ENCODE assay signal across 24 cellular contexts in the genomic region with DNA sequence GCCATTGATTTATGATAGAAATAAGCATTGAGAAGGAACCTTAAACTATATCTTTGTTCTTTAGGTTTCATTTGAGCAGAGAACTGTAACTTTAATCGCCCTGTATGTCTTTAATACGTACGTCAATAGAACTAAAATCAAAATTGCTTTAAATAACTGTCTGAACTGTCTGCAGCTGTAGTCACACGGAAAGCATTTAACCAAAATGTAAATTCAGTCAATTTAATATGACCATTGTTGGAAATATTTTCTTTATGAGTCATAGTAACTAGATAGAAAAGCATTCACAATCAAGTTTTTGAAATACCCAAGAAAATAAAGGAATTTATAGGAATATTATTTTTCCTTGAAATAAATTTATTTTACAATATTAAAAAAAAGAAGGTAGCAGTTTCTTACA.
A peak's percentile ranks its signal among the peaks of the same experiment; 100 is the strongest.
DNase-seq lines count a peak whose midpoint lies in the region; ATAC-seq and TF ChIP-seq lines count a peak whose summit lies in the region.
"Had no signal": no experiment of that assay in that cellular context is flagged by ENCODE, and none has a peak within 500 bp of the region (broad histone marks: within the 10 kb centered on the region; RNA-seq: fewer than 3 reads in every experiment).

No MANE protein-coding gene starts in this region.

- no peaks in the 10 kb centered on the region for H3K36me3 Mint-ChIP-seq in activated naive CD4-positive, alpha-beta T cell treated with anti-CD3 and anti-CD28 coated beads, Interleukin-2, amount 10 ng/mL, durations not matched to agents 7 days and 5 days
- H3K36me3 Mint-ChIP-seq in CD14-positive monocyte = no peaks in the 10 kb centered on the region
- H3K36me3 Mint-ChIP-seq: CD4-positive, alpha-beta memory T cell; immature natural killer cell had no signal

- no peak overlapping the region for H3K4me3 ChIP-seq in brain microvascular endothelial cell (ENCODE audit: low read depth, low read length)
- H3K4me3 ChIP-seq: GM23338, psoas muscle had no signal

- CTCF ChIA-PET in activated naive CD4-positive, alpha-beta T cell treated with anti-CD3 and anti-CD28 coated beads, Interleukin-2, amount 10 ng/mL, durations not matched to agents 7 days and 5 days (lab: Charles Lee) = no interaction called here

- TF ChIP-seq CTCF in brain microvascular endothelial cell (IDR thresholded peaks at IDR 0.05; ENCODE audit: low read depth, low read length, missing control alignments) (no peak), CD14-positive monocyte (IDR thresholded peaks at IDR 0.05) (no peak)

- intact Hi-C loops in CD14-positive monocyte (cut with micrococcal nuclease) = no loop called here

- no peak overlapping the region for H3K27ac Mint-ChIP-seq in activated naive CD4-positive, alpha-beta T cell treated with anti-CD3 and anti-CD28 coated beads, Interleukin-2, amount 10 ng/mL, durations not matched to agents 7 days and 5 days
- no peak overlapping the region for H3K27ac Mint-ChIP-seq in CD14-positive monocyte
- H3K27ac Mint-ChIP-seq: activated CD4-positive, alpha-beta T cell treated with anti-CD3 and anti-CD28 coated beads, Interleukin-2, amount 10 ng/mL, durations not matched to agents 7 days and 5 days; GM23338; immature natural killer cell had no signal

- DNase-seq in A172 (ENCODE audit: low spot score) (peak; percentile 1), HS-5 (ENCODE audit: low read depth) (peak; percentile 58), brain microvascular endothelial cell (peak; percentile 30), foreskin melanocyte (peak; percentile 58), CD14-positive monocyte (ENCODE audit: low spot score) (no peak)
- DNase-seq in stimulated activated naive CD8-positive, alpha-beta T cell treated with anti-CD3 and anti-CD28 coated beads, Interleukin-15, Interleukin-2, amounts not matched to agents 100 U/mL and 50 U/mL, for 24 hours = no peak
- no peak for DNase-seq in activated naive CD4-positive, alpha-beta T cell treated with anti-CD3 and anti-CD28 coated beads, Interleukin-2, amount 10 ng/mL, durations not matched to agents 7 days and 5 days
- DNase-seq: activated CD4-positive, alpha-beta T cell treated with anti-CD3 and anti-CD28 coated beads, Interleukin-2, amount 10 ng/mL, durations not matched to agents 7 days and 5 days; activated CD8-positive, alpha-beta memory T cell treated with anti-CD3 and anti-CD28 coated beads, Interleukin-2, amount 50 U/mL, for 48 hours; activated gamma-delta T cell treated with Interleukin-2 at 50 U/mL for 16 hours; aorta; CD4-positive, alpha-beta memory T cell; dermis blood vessel endothelial cell; head of caudate nucleus; immature natural killer cell; NCI-H187; NCI-H345; NK-92 treated with Interleukin-12 subunit alpha and Interleukin-12 subunit beta, amount 100 ng/mL, for 24 hours; psoas muscle; SW 1271 had no signal

- no peaks in the 10 kb centered on the region for H3K36me3 ChIP-seq in brain microvascular endothelial cell (replicated peaks)

- in situ Hi-C loops in brain microvascular endothelial cell (cut with HindIII; ENCODE audit: low pct_ligation_motif_present, low sequenced_read_pairs) = no loop called here

- no peaks in the 10 kb centered on the region for H3K27me3 ChIP-seq in brain microvascular endothelial cell (replicated peaks)

- no peak overlapping the region for H3K4me3 Mint-ChIP-seq in activated naive CD4-positive, alpha-beta T cell treated with anti-CD3 and anti-CD28 coated beads, Interleukin-2, amount 10 ng/mL, durations not matched to agents 7 days and 5 days
- no peak overlapping the region for H3K4me3 Mint-ChIP-seq in CD14-positive monocyte
- H3K4me3 Mint-ChIP-seq: activated CD4-positive, alpha-beta T cell treated with anti-CD3 and anti-CD28 coated beads, Interleukin-2, amount 10 ng/mL, durations not matched to agents 7 days and 5 days; CD4-positive, alpha-beta memory T cell; GM23338; immature natural killer cell; nephron had no signal

- H3K4me1 Mint-ChIP-seq in activated naive CD4-positive, alpha-beta T cell treated with anti-CD3 and anti-CD28 coated beads, Interleukin-2, amount 10 ng/mL, durations not matched to agents 7 days and 5 days = no peaks in the 10 kb centered on the region
- H3K4me1 Mint-ChIP-seq in CD14-positive monocyte = no peaks in the 10 kb centered on the region
- H3K4me1 Mint-ChIP-seq: activated CD4-positive, alpha-beta T cell treated with anti-CD3 and anti-CD28 coated beads, Interleukin-2, amount 10 ng/mL, durations not matched to agents 7 days and 5 days; CD4-positive, alpha-beta memory T cell; GM23338; immature natural killer cell; nephron had no signal

- no peak for ATAC-seq in stimulated activated naive CD8-positive, alpha-beta T cell treated with anti-CD3 and anti-CD28 coated beads, Interleukin-15, Interleukin-2, amounts not matched to agents 100 U/mL and 50 U/mL, for 24 hours
- no peak for ATAC-seq in HG02610 (IDR thresholded peaks at IDR 0.05; ENCODE audit: unreplicated experiment)
- ATAC-seq: GM23338, psoas muscle had no signal

- no peaks in the 10 kb centered on the region for H3K27me3 Mint-ChIP-seq in activated naive CD4-positive, alpha-beta T cell treated with anti-CD3 and anti-CD28 coated beads, Interleukin-2, amount 10 ng/mL, durations not matched to agents 7 days and 5 days
- H3K27me3 Mint-ChIP-seq in CD14-positive monocyte (ENCODE audit: low read depth in 3 of 3) = peaks cover 0 to 2% (median 0%) of the 10 kb centered on the region in 3 donors
- H3K27me3 Mint-ChIP-seq: activated CD4-positive, alpha-beta T cell treated with anti-CD3 and anti-CD28 coated beads, Interleukin-2, amount 10 ng/mL, durations not matched to agents 7 days and 5 days; CD4-positive, alpha-beta memory T cell had no signal

- peak overlapping the region; percentile 65 for H3K27ac ChIP-seq in brain microvascular endothelial cell
- H3K27ac ChIP-seq: 22Rv1, psoas muscle had no signal

- H3K9me3 Mint-ChIP-seq in activated naive CD4-positive, alpha-beta T cell treated with anti-CD3 and anti-CD28 coated beads, Interleukin-2, amount 10 ng/mL, durations not matched to agents 7 days and 5 days = peaks cover 20% of the 10 kb centered on the region
- peaks cover 0 to 16% (median 3%) of the 10 kb centered on the region in 7 donors for H3K9me3 Mint-ChIP-seq in CD14-positive monocyte

Comparison
In these comparisons a context has a peak if more than half of its experiments do, and no peak if none do; other contexts are left out.
1. DNase-seq: peak in A172 (single experiment), HS-5 (single experiment), brain microvascular endothelial cell (single experiment) and foreskin melanocyte (single experiment); none in stimulated activated naive CD8-positive, alpha-beta T cell treated with anti-CD3 and anti-CD28 coated beads, Interleukin-15, Interleukin-2, amounts not matched to agents 100 U/mL and 50 U/mL, for 24 hours (single experiment), activated naive CD4-positive, alpha-beta T cell treated with anti-CD3 and anti-CD28 coated beads, Interleukin-2, amount 10 ng/mL, durations not matched to agents 7 days and 5 days (single experiment) and CD14-positive monocyte (single experiment).